Comparison of ENCODE assay signal across 32 cellular contexts in the genomic region with DNA sequence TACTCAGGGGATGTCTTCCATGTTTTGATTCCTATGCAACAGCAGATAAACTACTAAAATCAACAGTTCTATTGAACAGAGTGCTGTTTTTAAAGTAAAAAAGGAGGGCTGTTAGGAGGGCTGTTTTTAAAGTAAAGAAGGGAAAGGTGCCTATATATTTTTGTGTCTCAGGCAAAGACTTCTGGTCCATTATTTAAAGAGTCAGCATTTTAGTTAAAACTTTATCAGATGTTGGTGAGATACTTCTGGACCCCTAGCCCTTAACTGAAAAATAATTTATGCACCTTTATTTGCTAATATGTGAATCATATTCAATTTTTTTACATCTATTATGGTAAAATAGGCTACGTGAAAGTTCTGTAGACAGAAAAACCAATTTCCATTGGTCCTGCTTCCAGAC.
"Had no signal": no experiment of that assay in that cellular context is flagged by ENCODE, and none has a peak within 500 bp of the region (broad histone marks: within the 10 kb centered on the region; RNA-seq: fewer than 3 reads in every experiment).

No MANE protein-coding gene starts in this region.

- H3K9me3 ChIP-seq: adrenal gland, body of pancreas had no signal

- FAIRE-seq: astrocyte, TTC549 had no signal

- H3K4me1 ChIP-seq: adrenal gland, body of pancreas, breast epithelium had no signal

- DNase-seq: activated B cell treated with CpG ODN at 0.5 μM for 24 hours; activated CD4-positive, alpha-beta memory T cell treated with anti-CD3 and anti-CD28 coated beads for 36 hours; activated CD4-positive, alpha-beta T cell treated with anti-CD3 and anti-CD28 coated beads for 4 hours; activated CD4-positive, alpha-beta T cell treated with anti-CD3 and anti-CD28 coated beads, Interleukin-2, amount 50 U/mL, for 1 hour; activated CD4-positive, alpha-beta T cell treated with anti-CD3 and anti-CD28 coated beads, Interleukin-2, amount 50 U/mL, for 4 hours; activated CD4-positive, CD25-positive, alpha-beta regulatory T cell treated with anti-CD3 and anti-CD28 coated beads, Interleukin-2, amount 50 U/mL, for 72 hours; activated CD8-positive, alpha-beta memory T cell treated with anti-CD3 and anti-CD28 coated beads, Interleukin-2, amount 50 U/mL, for 4 hours; activated CD8-positive, alpha-beta T cell treated with anti-CD3 and anti-CD28 coated beads for 36 hours; activated effector memory CD4-positive, alpha-beta T cell treated with anti-CD3 and anti-CD28 coated beads, Interleukin-2, amount 50 U/mL, for 16 hours; activated gamma-delta T cell treated with Interleukin-2 at 50 U/mL for 16 hours; activated naive CD4-positive, alpha-beta T cell; activated naive CD4-positive, alpha-beta T cell treated with anti-CD3 and anti-CD28 coated beads for 36 hours; activated naive CD4-positive, alpha-beta T cell treated with anti-CD3 and anti-CD28 coated beads, Interleukin-2, amount 50 U/mL, for 16 hours; activated naive CD8-positive, alpha-beta T cell treated with anti-CD3 and anti-CD28 coated beads for 36 hours; activated T-cell treated with anti-CD3 and anti-CD28 coated beads for 4 hours; activated T-cell treated with anti-CD3 and anti-CD28 coated beads, Interleukin-2, amount 50 U/mL, for 1 hour; activated T-cell treated with anti-CD3 and anti-CD28 coated beads, Interleukin-2, amount 50 U/mL, for 4 hours; activated T-cell treated with anti-CD3 and anti-CD28 coated beads, Interleukin-2, amount 50 U/mL, for 72 hours; adrenal gland; amniotic stem cell; aorta; body of pancreas; brain microvascular endothelial cell; central memory CD4-positive, alpha-beta T cell; T-helper 2 cell; T-helper 9 cell had no signal

- H3K36me3 ChIP-seq: adrenal gland, brain microvascular endothelial cell, breast epithelium had no signal

- ATAC-seq: activated CD8-positive, alpha-beta T cell treated with anti-CD3 and anti-CD28 coated beads for 36 hours; activated naive CD4-positive, alpha-beta T cell treated with anti-CD3 and anti-CD28 coated beads, Interleukin-2, amount 50 U/mL, for 72 hours; activated T-cell treated with anti-CD3 and anti-CD28 coated beads, Interleukin-2, amount 50 U/mL, for 4 hours; activated T-cell treated with anti-CD3 and anti-CD28 coated beads, Interleukin-2, amount 50 U/mL, for 72 hours; activated T-helper 17 cell treated with anti-CD3 and anti-CD28 coated beads, Interleukin-2, amount 50 U/mL, for 72 hours; body of pancreas had no signal

- H3K4me3 ChIP-seq: adrenal gland, body of pancreas, breast epithelium had no signal

- H3K27ac ChIP-seq: adrenal gland, body of pancreas, brain microvascular endothelial cell, breast epithelium, VCaP had no signal

- H3K27me3 ChIP-seq: adrenal gland, body of pancreas, brain microvascular endothelial cell, breast epithelium had no signal
